ENCODE assay signal across 1 cellular context in genomic region chr19:17795495-17795856, GRCh38.
TF ChIP-seq lines count a peak whose summit lies in the region.

No MANE protein-coding gene starts in this region.

TF ChIP-seq in WTC11, 78 proteins besides CTCF, POLR2A, EP300 and RAD21 (continued from another document):
- TF ChIP-seq ZNF532 (CRISPR knock-in tag; IDR thresholded peaks at IDR 0.05; ENCODE audit: borderline replicate concordance) (no peak), ZNF317 (CRISPR knock-in tag; IDR thresholded peaks at IDR 0.05; ENCODE audit: borderline replicate concordance, low read depth) (no peak), ZNF396 (CRISPR knock-in tag; IDR thresholded peaks at IDR 0.05; ENCODE audit: borderline replicate concordance) (no peak), NFE2L1 (CRISPR knock-in tag; IDR thresholded peaks at IDR 0.05) (no peak), IRF1 (CRISPR knock-in tag; IDR thresholded peaks at IDR 0.05) (no peak), NR1H2 (CRISPR knock-in tag; IDR thresholded peaks at IDR 0.05) (no peak)
